Comparison of ENCODE assay signal across 8 cellular contexts in the genomic region with DNA sequence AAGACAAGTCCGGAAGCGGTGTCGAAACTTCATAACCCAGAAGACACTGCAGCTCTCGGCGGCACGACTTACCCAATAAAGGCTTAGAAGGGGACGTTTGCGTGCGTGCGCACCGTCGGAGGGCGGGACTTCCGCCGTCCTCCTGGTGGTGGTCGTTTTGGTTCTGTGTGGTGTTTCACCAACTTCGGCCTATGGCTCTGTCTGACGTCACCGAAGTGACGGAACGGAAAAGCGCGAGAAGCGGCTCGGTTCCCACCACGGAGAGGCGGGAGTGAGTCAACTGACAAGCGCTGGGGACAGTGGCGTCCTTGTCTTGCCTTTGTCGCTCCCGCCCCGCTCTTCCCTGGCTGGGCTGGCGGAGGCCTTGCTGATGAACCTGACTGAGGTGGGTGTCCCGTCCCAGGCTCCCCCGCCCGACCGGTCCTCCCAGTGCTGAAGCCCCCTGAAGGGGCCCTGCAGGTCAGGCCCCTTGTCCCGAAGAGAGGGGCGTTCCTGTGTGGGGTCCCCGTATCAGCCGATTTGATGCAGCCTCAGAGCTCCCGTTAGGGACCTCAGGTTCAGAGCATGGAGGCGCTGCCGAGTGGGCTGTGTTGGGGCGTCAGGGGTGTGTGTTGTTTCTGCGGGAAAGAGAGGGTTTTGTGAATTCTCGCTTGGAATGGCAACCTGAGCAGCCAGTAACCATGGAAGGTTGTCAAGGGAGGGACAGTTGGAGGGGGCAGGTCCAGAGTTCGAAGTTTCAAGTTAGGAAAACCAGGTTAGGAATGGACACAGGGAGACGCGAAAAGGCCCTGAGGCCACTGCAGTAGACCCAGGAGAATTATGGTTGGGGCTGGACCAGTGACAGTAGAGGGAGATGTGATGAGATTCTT. TPM values are rescaled to one million over a fixed set of nuclear protein-coding genes. Genes with fewer than 3 reads are reported as not detected.
A peak's percentile ranks its signal among the peaks of the same experiment; 100 is the strongest.
DNase-seq lines count a peak whose midpoint lies in the region; ATAC-seq and TF ChIP-seq lines count a peak whose summit lies in the region.

Gene ZNF548 (plus strand): TSS at position 125 of the 869 bp plus-strand sequence. CDS start 246 bp downstream, at position 371.

- peak within 1 kb of the TSS; percentile 88 for H3K9ac ChIP-seq in Loucy (ENCODE audit: low read depth, low read length, poor library complexity, severe bottlenecking)

- H3K9me3 Mint-ChIP-seq in natural killer cell treated with Interleukin-12 subunit alpha and Interleukin-12 subunit beta and Interleukin-15 and Interleukin-18, amount 100 ng/mL, for 72 hours, result peaks cover 5% of the 10 kb centered on the region

- peak within 1 kb of the TSS; percentile 89 to 93 for H3K27ac Mint-ChIP-seq in natural killer cell treated with Interleukin-12 subunit alpha and Interleukin-12 subunit beta and Interleukin-15 and Interleukin-18, amount 100 ng/mL, for 72 hours

- no peaks in the 10 kb centered on the region for H3K9me3 ChIP-seq in Loucy (ENCODE audit: insufficient read depth, low read depth, low read length)

- no peaks in the 10 kb centered on the region; the same call in 1 of the 2 replicates for H3K36me3 ChIP-seq in Loucy (ENCODE audit: insufficient read depth, low read length)

- peak within 1 kb of the TSS; percentile 100 for H2AFZ ChIP-seq in Loucy (ENCODE audit: low read length)

- peaks cover 24% of the 10 kb centered on the region for H3K36me3 Mint-ChIP-seq in natural killer cell treated with Interleukin-12 subunit alpha and Interleukin-12 subunit beta and Interleukin-15 and Interleukin-18, amount 100 ng/mL, for 72 hours

- H3K27me3 Mint-ChIP-seq in natural killer cell treated with Interleukin-12 subunit alpha and Interleukin-12 subunit beta and Interleukin-15 and Interleukin-18, amount 100 ng/mL, for 72 hours, result no peaks in the 10 kb centered on the region

- peaks cover 33 to 35% of the 10 kb centered on the region in 2 donors for H3K4me1 Mint-ChIP-seq in natural killer cell treated with Interleukin-12 subunit alpha and Interleukin-12 subunit beta and Interleukin-15 and Interleukin-18, amount 100 ng/mL, for 72 hours (ENCODE audit: low read depth in 2 of 2)

- peaks cover 49% of the 10 kb centered on the region for H3K79me2 ChIP-seq in Loucy (ENCODE audit: insufficient read depth, low read length)

- peak within 1 kb of the TSS; percentile 80 for H3K4me3 ChIP-seq in Loucy (ENCODE audit: low read length, poor library complexity, severe bottlenecking)

- H3K9me2 ChIP-seq in Loucy (replicated peaks; ENCODE audit: low read depth, low read length), result no peaks in the 10 kb centered on the region

- peak within 1 kb of the TSS; percentile 98 for H3K4me2 ChIP-seq in Loucy (ENCODE audit: low read depth, low read length, poor library complexity, severe bottlenecking)

- H4K20me1 ChIP-seq in Loucy (ENCODE audit: insufficient read depth, low read length, poor library complexity, severe bottlenecking), result peaks cover 23% of the 10 kb centered on the region

- peaks cover 33% of the 10 kb centered on the region for H3K4me1 ChIP-seq in Loucy (ENCODE audit: insufficient read depth, low read length, poor library complexity, severe bottlenecking)

- no peaks in the 10 kb centered on the region for H3K27me3 ChIP-seq in Loucy (ENCODE audit: insufficient read depth, low read length, poor library complexity, severe bottlenecking)

- H3F3A ChIP-seq in Loucy (ENCODE audit: low read depth), result no peaks in the 10 kb centered on the region

- ATAC-seq in natural killer cell treated with Interleukin-12 subunit alpha and Interleukin-12 subunit beta and Interleukin-15 and Interleukin-18, amount 100 ng/mL, for 72 hours, result peak; percentile 99
- peak; percentile 99 for ATAC-seq in stimulated activated naive CD8-positive, alpha-beta T cell treated with anti-CD3 and anti-CD28 coated beads, Interleukin-15, Interleukin-2, amounts not matched to agents 100 U/mL and 50 U/mL, for 24 hours

- peak; percentile 19; the same call in 1 of the 2 replicates for TF ChIP-seq CTCF in Loucy (conservative IDR thresholded peaks at IDR 0.05; ENCODE audit: low read length)

- 0 out of 2 replicates have a peak, but pooled peaks have one; percentile 8 for TF ChIP-seq POLR2A in Raji (IDR thresholded peaks at IDR 0.05; ENCODE audit: insufficient read depth, low read depth, low read length)

- DNase-seq in ELR (ENCODE audit: low read depth), result peak; percentile 98
- DNase-seq in H4 (ENCODE audit: low spot score), result peak; percentile 100
- peak; percentile 96 for DNase-seq in activated T-helper 9 cell treated with anti-CD3 and anti-CD28 coated beads, Interleukin-2, amount 50 U/mL, for 16 hours (ENCODE audit: low read depth)
- DNase-seq in fibroblast of peridontal ligament (ENCODE audit: extremely low read depth), result peak; percentile 99
- peak; percentile 98 for DNase-seq in natural killer cell treated with Interleukin-12 subunit alpha and Interleukin-12 subunit beta and Interleukin-15 and Interleukin-18, amount 100 ng/mL, for 72 hours (ENCODE audit: low spot score)
- DNase-seq in stimulated activated naive CD8-positive, alpha-beta T cell treated with anti-CD3 and anti-CD28 coated beads, Interleukin-15, Interleukin-2, amounts not matched to agents 100 U/mL and 50 U/mL, for 24 hours, result peak; percentile 97

- peak within 1 kb of the TSS; percentile 89 for H3K4me3 Mint-ChIP-seq in natural killer cell treated with Interleukin-12 subunit alpha and Interleukin-12 subunit beta and Interleukin-15 and Interleukin-18, amount 100 ng/mL, for 72 hours

RNA-seq across cellular contexts. Expression of gene ZNF548, which starts in this region (rescaled TPM):
- 15.0 and 20.7 TPM in 2 replicates for total RNA-seq in H4 (2014; rRNA removed; shearing (Covaris generic))
- 10 to 100 TPM; 18.9 to 22.0 TPM for total RNA-seq in natural killer cell treated with Interleukin-12 subunit alpha and Interleukin-12 subunit beta and Interleukin-15 and Interleukin-18, amount 100 ng/mL, for 72 hours

Comparison
In these comparisons a context has a peak if more than half of its experiments do, and no peak if none do; other contexts are left out.
1. Peak in every context shown above with its lines: DNase-seq, ATAC-seq and H3K4me3 ChIP-seq.